Comparison of ENCODE assay signal across 18 cellular contexts in the genomic region with DNA sequence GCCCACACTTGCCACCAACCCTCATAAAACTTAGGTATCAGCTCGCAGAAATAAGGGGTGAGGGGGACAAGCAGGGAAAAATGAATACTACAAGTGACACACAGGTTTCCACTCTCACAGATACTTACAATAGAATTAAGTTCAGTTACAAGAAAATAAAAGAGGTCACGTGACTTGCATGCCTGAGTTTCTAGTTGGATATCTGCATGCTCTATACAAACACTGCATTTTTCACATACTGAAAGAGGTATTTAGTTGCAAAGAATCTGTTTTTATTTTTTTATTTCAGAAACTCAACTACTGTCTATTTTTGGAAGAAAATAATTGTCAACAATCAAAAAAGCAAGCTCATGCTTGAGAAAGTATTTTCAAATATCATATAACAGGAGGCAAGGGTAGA. TPM values are rescaled to one million over a fixed set of nuclear protein-coding genes. Genes with fewer than 3 reads are reported as not detected.
DNase-seq lines count a peak whose midpoint lies in the region; ATAC-seq and TF ChIP-seq lines count a peak whose summit lies in the region.
"Had no signal": no experiment of that assay in that cellular context is flagged by ENCODE, and none has a peak within 500 bp of the region (broad histone marks: within the 10 kb centered on the region; RNA-seq: fewer than 3 reads in every experiment).

No MANE protein-coding gene starts in this region.

- DNase-seq in AG04449 (ENCODE audit: low read depth, low spot score), result peak; percentile 21
- DNase-seq in HFFc6, result peak; percentile 33
- DNase-seq in choroid plexus epithelial cell (ENCODE audit: low read depth), result peak; percentile 61
- DNase-seq in iris pigment epithelial cell (ENCODE audit: low read depth), result peak; percentile 36
- DNase-seq in COLO668 (lab: John Stamatoyannopoulos, UW; ENCODE audit: unreplicated experiment), result no peak
- no peak for DNase-seq in globus pallidus (ENCODE audit: low spot score)
- DNase-seq: BE2C, DMS79 treated with DMSO at 0.1 percent for 48 hours, Kasumi-1, NCI-H1417, NCI-H187, NCI-H446, NCI-H526, OCI-M1, SJCRH30 had no signal

- no peak for TF ChIP-seq CTCF in AG04449 (IDR thresholded peaks at IDR 0.05; ENCODE audit: insufficient read depth, low read length, missing control alignments)
- no peak for TF ChIP-seq CTCF in HFFc6 (IDR thresholded peaks at IDR 0.05)
- TF ChIP-seq CTCF in choroid plexus epithelial cell (conservative IDR thresholded peaks at IDR 0.05; ENCODE audit: low read depth, low read length), result no peak

- H3K27ac Mint-ChIP-seq in HFFc6, result peak overlapping the region; percentile 44; the same call in 1 of the 2 replicates

- ATAC-seq in GM21723 (IDR thresholded peaks at IDR 0.05; ENCODE audit: unreplicated experiment), result no peak
- ATAC-seq: GM12878 had no signal

- CTCF ChIA-PET in AG04449 (lab: Yijun Ruan, JAX), result interaction anchor here (1.4 kb wide), 1 partner anchor 8 kb away, joined by 3 read pairs; no protein-coding TSS in a partner anchor

- H3K36me3 Mint-ChIP-seq in HFFc6 (ENCODE audit: low read depth), result peaks cover 43% of the 10 kb centered on the region

- H3K9me3 Mint-ChIP-seq in HFFc6, result no peaks in the 10 kb centered on the region

- 0 out of 2 replicates have a peak overlapping the region, but pooled peaks have one; percentile 8 for H3K4me3 Mint-ChIP-seq in HFFc6

- H3K4me1 Mint-ChIP-seq in HFFc6 (ENCODE audit: low read depth), result peaks cover 44% of the 10 kb centered on the region

- H3K4me3 ChIP-seq in AG04449 (ENCODE audit: low read depth, low read length), result no peak overlapping the region
- no peak overlapping the region for H3K4me3 ChIP-seq in choroid plexus epithelial cell (ENCODE audit: low read depth, low read length)
- H3K4me3 ChIP-seq: GM12878, HAP-1, SJCRH30 had no signal

- no peaks in the 10 kb centered on the region for H3K27me3 Mint-ChIP-seq in HFFc6 (ENCODE audit: insufficient read depth)

- POLR2A ChIA-PET in AG04449 (lab: Yijun Ruan, JAX), result no interaction called here

RNA-seq across cellular contexts. Expression of gene DPYD, which starts 43.5 kb away (rescaled TPM):
- total RNA-seq in HFFc6 (2021; fragmentation: NEBNext Ultra II Directional; extraction: Animal tissue kit (Norgen Biotek cat#: 25700)), result 10 to 100 TPM; 37.0 to 77.8 (median 67.9) TPM

Comparison
In these comparisons a context has a peak if more than half of its experiments do, and no peak if none do; other contexts are left out.
1. DNase-seq: peak in AG04449 (single experiment), HFFc6 (single experiment), choroid plexus epithelial cell (single experiment) and iris pigment epithelial cell (single experiment); none in COLO668 (single experiment) and globus pallidus (single experiment).